Comparison of ENCODE assay signal across 8 cellular contexts in the genomic region with DNA sequence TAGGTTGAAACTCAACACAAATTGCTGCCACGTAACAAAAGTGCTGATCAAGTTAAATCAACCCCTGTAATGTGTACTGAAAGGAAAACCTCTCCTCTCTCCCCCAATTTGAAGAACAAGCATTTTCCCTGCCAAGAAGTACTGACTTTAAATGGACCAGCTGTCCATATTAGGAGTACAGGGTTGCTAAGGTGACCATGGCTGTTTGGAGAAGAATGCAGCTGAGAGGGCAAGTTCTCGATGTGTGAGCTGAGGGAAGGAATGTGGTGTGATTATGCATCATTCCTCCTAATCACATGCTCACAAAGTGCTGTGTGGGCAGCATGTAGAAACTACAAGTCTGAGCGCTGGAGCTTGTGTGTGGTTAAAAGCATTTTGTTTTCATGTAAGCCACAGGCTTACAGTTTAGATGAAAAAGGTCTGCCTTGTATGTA. TPM values are rescaled to one million over a fixed set of nuclear protein-coding genes. Genes with fewer than 3 reads are reported as not detected.
DNase-seq lines count a peak whose midpoint lies in the region; ATAC-seq and TF ChIP-seq lines count a peak whose summit lies in the region.

No MANE protein-coding gene starts in this region.

- peak overlapping the region; percentile 12; the same call in 1 of the 2 replicates for H3K27ac ChIP-seq in IMR-90 (ENCODE audit: insufficient read depth, low read length)

- H4K5ac ChIP-seq in IMR-90 (ENCODE audit: low read depth, low read length), result no peak overlapping the region

- peak overlapping the region in 1 of 2 experiments; percentile 64; a peak in 2 of 4 replicates for H4K8ac ChIP-seq in IMR-90 (ENCODE audit: low read depth in 2 of 2, low read length in 2 of 2)

- no peaks in the 10 kb centered on the region for H3K9me3 Mint-ChIP-seq in activated T-helper 17 cell treated with anti-CD3 and anti-CD28 coated beads, Interleukin-2, amount 50 U/mL, for 72 hours

- no TSS peak for BruUV-seq in IMR-90 (replicated peaks; lab: Mats Ljungman, UMichigan)

- WGBS in IMR-90 (ENCODE audit: extremely low coverage in 2 of 2, insufficient read length in 1 of 2), 2 experiments, result no CpG with 5 or more reads among the region's 3 CpGs

- H3K79me1 ChIP-seq in IMR-90 (ENCODE audit: low read depth in 1 of 2, low read length in 2 of 2), result peaks cover 12 to 44% of the 10 kb centered on the region in 2 experiments

- peak overlapping the region; percentile 55; the same call in 1 of the 2 replicates for H3K18ac ChIP-seq in IMR-90 (ENCODE audit: low read depth, low read length)

- POLR2A ChIA-PET in IMR-90 (lab: Charles Lee; ENCODE audit: unreplicated experiment), result interaction anchor here (0.5 kb wide), 1 partner anchor 102 kb away, joined by 3 read pairs; no protein-coding TSS in a partner anchor

- peak overlapping the region; percentile 53 for H3K27ac Mint-ChIP-seq in activated T-helper 17 cell treated with anti-CD3 and anti-CD28 coated beads, Interleukin-2, amount 50 U/mL, for 72 hours

- H3K56ac ChIP-seq in IMR-90 (ENCODE audit: extremely low read depth, insufficient read depth, low read length), result peak overlapping the region; percentile 51; the same call in 1 of the 2 replicates

- H3K23ac ChIP-seq in IMR-90 (ENCODE audit: low read depth, low read length), result peak overlapping the region; percentile 51; the same call in 1 of the 2 replicates

- H3K27me3 Mint-ChIP-seq in activated T-helper 17 cell treated with anti-CD3 and anti-CD28 coated beads, Interleukin-2, amount 50 U/mL, for 72 hours, result no peaks in the 10 kb centered on the region

- H3K9me1 ChIP-seq in IMR-90 (ENCODE audit: insufficient read depth, low read length), result peaks cover 14% of the 10 kb centered on the region

- intact Hi-C loops in IMR-90 (cut with micrococcal nuclease), result loop anchor here (1.0 to 2.0 kb wide), 2 partner anchors 21 to 60 kb away; no protein-coding TSS in a partner anchor

- peak overlapping the region; percentile 68; the same call in 1 of the 2 replicates for H3K14ac ChIP-seq in IMR-90 (replicated peaks; ENCODE audit: low read depth, low read length)

- H2AK5ac ChIP-seq in IMR-90 (ENCODE audit: low read depth, low read length), result no peak overlapping the region

- peak overlapping the region; percentile 4 for H2AFZ ChIP-seq in IMR-90 (replicated peaks; ENCODE audit: low read length, poor library complexity)

- H3K36me3 Mint-ChIP-seq in activated T-helper 17 cell treated with anti-CD3 and anti-CD28 coated beads, Interleukin-2, amount 50 U/mL, for 72 hours (ENCODE audit: low read depth), result peaks cover 35% of the 10 kb centered on the region

- DNase-seq in G401 (ENCODE audit: low spot score), result peak; percentile 92
- DNase-seq in IMR-90, result peak; percentile 100
- peak; percentile 74 for DNase-seq in globus pallidus (ENCODE audit: low spot score)
- DNase-seq in occipital lobe (lab: John Stamatoyannopoulos, UW), result peak; percentile 52
- no peak for DNase-seq in NCI-H510A (lab: John Stamatoyannopoulos, UW)
- no peak for DNase-seq in NOMO-1 (lab: John Stamatoyannopoulos, UW; ENCODE audit: unreplicated experiment in 2 of 2)

- H2BK120ac ChIP-seq in IMR-90 (ENCODE audit: low read depth, low read length), result peak overlapping the region; percentile 72; the same call in 1 of the 2 replicates

- peaks cover 4% of the 10 kb centered on the region for H3K36me3 ChIP-seq in IMR-90 (ENCODE audit: control insufficient read depth, insufficient read depth, low read length)

- no peak for TF ChIP-seq CTCF in IMR-90 (conservative IDR thresholded peaks at IDR 0.05; ENCODE audit: low read depth, low read length)

- dilution Hi-C loops in IMR-90 (cut with HindIII; ENCODE audit: low sequenced_read_pairs, unreplicated experiment), result no loop called here

- no peak overlapping the region for H3K4me3 ChIP-seq in IMR-90 (ENCODE audit: insufficient read depth, low read depth, low read length)

- CTCF ChIA-PET in IMR-90 (lab: Yijun Ruan, JAX), result interaction anchor here (0.6 to 0.7 kb wide), 2 partner anchors 24 to 37 kb away, joined by 3 read pairs; no protein-coding TSS in a partner anchor

- H2BK15ac ChIP-seq in IMR-90 (ENCODE audit: low read depth, low read length), result no peak overlapping the region

- H3K9ac ChIP-seq in IMR-90 (ENCODE audit: low read depth, low read length), result 0 out of 2 replicates have a peak overlapping the region, but pooled peaks have one; percentile 19

- peak overlapping the region; percentile 30; the same call in 1 of the 2 replicates for H3K4ac ChIP-seq in IMR-90 (ENCODE audit: low read depth, low read length)

- H3K4me2 ChIP-seq in IMR-90 (ENCODE audit: low read depth, low read length), result peak overlapping the region; percentile 53; the same call in 1 of the 2 replicates

- H4K20me1 ChIP-seq in IMR-90 (ENCODE audit: insufficient read depth, low read length), result no peaks in the 10 kb centered on the region; the same call in 1 of the 2 replicates

- H3K4me1 ChIP-seq in IMR-90 (ENCODE audit: control insufficient read depth, insufficient read depth, low read length), result no peaks in the 10 kb centered on the region; the same call in 1 of the 2 replicates

- no peaks in the 10 kb centered on the region for H3K27me3 ChIP-seq in IMR-90 (ENCODE audit: control insufficient read depth, insufficient read depth, low read length)

- no peak overlapping the region for H2AK9ac ChIP-seq in IMR-90 (replicated peaks; ENCODE audit: low read depth, low read length, poor library complexity)

- H3K9me3 ChIP-seq in IMR-90 (ENCODE audit: control insufficient read depth, insufficient read depth, low read length), result no peaks in the 10 kb centered on the region

- H4K91ac ChIP-seq in IMR-90 (ENCODE audit: insufficient read depth, low read depth, low read length), result peak overlapping the region; percentile 45; the same call in 1 of the 2 replicates

- H3K4me3 Mint-ChIP-seq in activated T-helper 17 cell treated with anti-CD3 and anti-CD28 coated beads, Interleukin-2, amount 50 U/mL, for 72 hours, result peak overlapping the region; percentile 42

- H2BK5ac ChIP-seq in IMR-90 (ENCODE audit: low read depth, low read length, poor library complexity, severe bottlenecking), result peak overlapping the region; percentile 97

- H3K4me1 Mint-ChIP-seq in activated T-helper 17 cell treated with anti-CD3 and anti-CD28 coated beads, Interleukin-2, amount 50 U/mL, for 72 hours, result peaks cover 22% of the 10 kb centered on the region

- peak; percentile 70 for TF ChIP-seq POLR2A in IMR-90 (IDR thresholded peaks at IDR 0.05; ENCODE audit: low read depth, low read length)

- TF ChIP-seq RAD21 in IMR-90 (IDR thresholded peaks at IDR 0.05; ENCODE audit: low read length), result no peak; the same call in 1 of the 2 replicates

- in situ Hi-C loops in G401 (cut with HindIII; ENCODE audit: low sequenced_read_pairs) (no loop called here), IMR-90 (cut with MboI; ENCODE audit: low sequenced_read_pairs) (no loop called here)

- H2BK20ac ChIP-seq in IMR-90 (ENCODE audit: low read depth, low read length), result peak overlapping the region; percentile 60

- ATAC-seq in GM21619 (IDR thresholded peaks at IDR 0.05; ENCODE audit: unreplicated experiment) (peak; percentile 89), IMR-90 (ENCODE audit: low read depth) (peak; percentile 99)
- ATAC-seq in activated T-helper 17 cell treated with anti-CD3 and anti-CD28 coated beads, Interleukin-2, amount 50 U/mL, for 72 hours (replicated peaks), result peak; percentile 99

TF ChIP-seq in IMR-90, 13 proteins besides CTCF, POLR2A, EP300 and RAD21:
- TF ChIP-seq ELK1 (IDR thresholded peaks at IDR 0.05; ENCODE audit: borderline replicate concordance, low read depth, low read length), result no peak
- TF ChIP-seq BHLHE40 (IDR thresholded peaks at IDR 0.05; ENCODE audit: low read depth, low read length), result peak; percentile 83
- peak; percentile 67; the same call in 1 of the 2 replicates for TF ChIP-seq MXI1 (IDR thresholded peaks at IDR 0.05; ENCODE audit: borderline replicate concordance, low read depth, low read length)
- no peak for TF ChIP-seq CHD1 (IDR thresholded peaks at IDR 0.05; ENCODE audit: low read depth, low read length)
- TF ChIP-seq RFX5 (IDR thresholded peaks at IDR 0.05; ENCODE audit: low read depth, low read length), result no peak
- TF ChIP-seq NFE2L2 (IDR thresholded peaks at IDR 0.05; ENCODE audit: low read depth, low read length), result peak; percentile 48; the same call in 1 of the 2 replicates
- TF ChIP-seq, protein P1, sequence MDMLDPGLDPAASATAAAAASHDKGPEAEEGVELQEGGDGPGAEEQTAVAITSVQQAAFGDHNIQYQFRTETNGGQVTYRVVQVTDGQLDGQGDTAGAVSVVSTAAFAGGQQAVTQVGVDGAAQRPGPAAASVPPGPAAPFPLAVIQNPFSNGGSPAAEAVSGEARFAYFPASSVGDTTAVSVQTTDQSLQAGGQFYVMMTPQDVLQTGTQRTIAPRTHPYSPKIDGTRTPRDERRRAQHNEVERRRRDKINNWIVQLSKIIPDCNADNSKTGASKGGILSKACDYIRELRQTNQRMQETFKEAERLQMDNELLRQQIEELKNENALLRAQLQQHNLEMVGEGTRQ (IDR thresholded peaks at IDR 0.05; ENCODE audit: low read depth, low read length), result peak; percentile 85
- peak; percentile 48; the same call in 1 of the 2 replicates for TF ChIP-seq CEBPB (IDR thresholded peaks at IDR 0.05; ENCODE audit: low read depth, low read length)
- TF ChIP-seq MAFK (IDR thresholded peaks at IDR 0.05; ENCODE audit: low read depth, low read length), result peak; percentile 89
- TF ChIP-seq RCOR1 (IDR thresholded peaks at IDR 0.05; ENCODE audit: insufficient replicate concordance, low read length), result peak; percentile 48
- TF ChIP-seq SMC3 (IDR thresholded peaks at IDR 0.05; ENCODE audit: low read depth, low read length), result 0 out of 2 replicates have a peak, but pooled peaks have one; percentile 12
- TF ChIP-seq MAZ (IDR thresholded peaks at IDR 0.05; ENCODE audit: borderline replicate concordance, low read depth, low read length), result peak; percentile 13; the same call in 1 of the 2 replicates
- TF ChIP-seq FOS (IDR thresholded peaks at IDR 0.05; ENCODE audit: low read depth, low read length), result peak; percentile 79
TF ChIP-seq in IMR-90: peak in this region for 10.

RNA-seq across cellular contexts. Expression of gene CCT2, which starts 50.9 kb away (rescaled TPM):
- 363 and 440 TPM in 2 replicates for total RNA-seq in G401 (2014; rRNA removed; shearing (Covaris generic))
- total RNA-seq in IMR-90 (2012; rRNA removed), result 565 and 651 TPM in 2 replicates
- 194 TPM in 2 replicates for polyA plus RNA-seq in IMR-90 (2012; rRNA removed)
- polyA plus RNA-seq in IMR-90 (2012; cell fraction: cytosol; rRNA removed), result 43.5 and 76.5 TPM in 2 replicates
- 37.1 and 186 TPM in 2 replicates for polyA plus RNA-seq in IMR-90 (2012; cell fraction: nucleus; rRNA removed; ENCODE audit: low replicate concordance)
- total RNA-seq in activated T-helper 17 cell treated with anti-CD3 and anti-CD28 coated beads, Interleukin-2, amount 50 U/mL, for 72 hours, result 100 to 1,000 TPM; 178 to 384 TPM
- total RNA-seq in occipital lobe, result 270 TPM

Comparison
In these comparisons a context has a peak if more than half of its experiments do, and no peak if none do; other contexts are left out.
1. DNase-seq: peak in G401 (single experiment), IMR-90 (single experiment), globus pallidus (single experiment) and occipital lobe (single experiment); none in NCI-H510A (single experiment) and NOMO-1 (0 of 2).
2. Peak in every context shown above with its lines, with median percentiles within 50 percentile points of each other: ATAC-seq.